In genomic region chr7:108466322-108466721, GRCh38 we compare ENCODE assay signal across 1 cellular context. TPM values are rescaled to one million over a fixed set of nuclear protein-coding genes. Genes with fewer than 3 reads are reported as not detected.
"Had no signal": no experiment of that assay in that cellular context is flagged by ENCODE, and none has a peak within 500 bp of the region (broad histone marks: within the 10 kb centered on the region; RNA-seq: fewer than 3 reads in every experiment).

No MANE protein-coding gene starts in this region.

RNA-seq across cellular contexts. Expression of gene NRCAM, which starts 10.1 kb away (rescaled TPM):
- total RNA-seq: G401 had no signal
